Comparison of ENCODE assay signal across 8 cellular contexts in the genomic region with DNA sequence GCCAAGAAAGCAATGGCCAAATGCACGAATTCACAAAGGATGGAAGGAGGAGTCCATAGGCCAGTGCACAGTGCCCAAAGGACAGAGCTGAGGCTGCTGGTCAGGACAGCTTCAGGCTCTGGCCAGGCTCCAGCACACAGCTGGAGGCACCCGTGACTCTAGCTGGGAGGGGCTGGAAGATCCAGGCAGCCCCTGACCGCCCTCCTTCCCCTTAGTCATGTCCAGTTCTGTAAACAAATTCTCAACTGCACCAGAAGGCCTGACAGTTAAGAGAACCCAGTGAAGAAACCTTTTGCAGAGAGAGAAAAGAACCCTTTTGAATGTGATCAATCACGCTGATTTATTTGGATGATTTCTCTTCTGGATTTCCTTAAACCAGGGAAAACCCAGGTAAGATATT. TPM values are rescaled to one million over a fixed set of nuclear protein-coding genes. Genes with fewer than 3 reads are reported as not detected.
DNase-seq lines count a peak whose midpoint lies in the region; ATAC-seq, FAIRE-seq and TF ChIP-seq lines count a peak whose summit lies in the region.

No MANE protein-coding gene starts in this region.

- H3K4me1 ChIP-seq in CD8-positive, alpha-beta memory T cell (ENCODE audit: insufficient read depth, low read length), result no peaks in the 10 kb centered on the region
- peaks cover 32% of the 10 kb centered on the region for H3K4me1 ChIP-seq in SJCRH30
- H3K4me1 ChIP-seq in pancreas, result no peaks in the 10 kb centered on the region
- no peaks in the 10 kb centered on the region for H3K4me1 ChIP-seq in small intestine (ENCODE audit: control insufficient read depth in 2 of 2, insufficient read depth in 1 of 2, low read depth in 1 of 2, low read length in 1 of 2)

- no peaks in the 10 kb centered on the region for H3K9me3 Mint-ChIP-seq in CD8-positive, alpha-beta memory T cell
- no peaks in the 10 kb centered on the region for H3K9me3 Mint-ChIP-seq in activated naive CD4-positive, alpha-beta T cell treated with anti-CD3 and anti-CD28 coated beads, Interleukin-2, amount 10 ng/mL, durations not matched to agents 7 days and 5 days
- H3K9me3 Mint-ChIP-seq in activated CD8-positive, alpha-beta T cell treated with anti-CD3 and anti-CD28 coated beads, Interleukin-2, amount 10 ng/mL, durations not matched to agents 7 days and 5 days (ENCODE audit: insufficient read depth), result no peaks in the 10 kb centered on the region

- no peaks in the 10 kb centered on the region for H3K36me3 ChIP-seq in CD8-positive, alpha-beta memory T cell (ENCODE audit: insufficient read depth, low read length)
- no peaks in the 10 kb centered on the region for H3K36me3 ChIP-seq in SJCRH30
- no peaks in the 10 kb centered on the region for H3K36me3 ChIP-seq in pancreas
- H3K36me3 ChIP-seq in small intestine (ENCODE audit: control insufficient read depth in 2 of 2, insufficient read depth in 2 of 2, low read length in 2 of 2), result no peaks in the 10 kb centered on the region

- no peak overlapping the region for H3K4me3 Mint-ChIP-seq in CD8-positive, alpha-beta memory T cell
- H3K4me3 Mint-ChIP-seq in activated naive CD4-positive, alpha-beta T cell treated with anti-CD3 and anti-CD28 coated beads, Interleukin-2, amount 10 ng/mL, durations not matched to agents 7 days and 5 days, result no peak overlapping the region
- H3K4me3 Mint-ChIP-seq in activated CD8-positive, alpha-beta T cell treated with anti-CD3 and anti-CD28 coated beads, Interleukin-2, amount 10 ng/mL, durations not matched to agents 7 days and 5 days, result no peak overlapping the region

- H3K4me1 Mint-ChIP-seq in CD8-positive, alpha-beta memory T cell, result peaks cover 12 to 23% (median 17%) of the 10 kb centered on the region in 3 donors
- peaks cover 18% of the 10 kb centered on the region for H3K4me1 Mint-ChIP-seq in activated naive CD4-positive, alpha-beta T cell treated with anti-CD3 and anti-CD28 coated beads, Interleukin-2, amount 10 ng/mL, durations not matched to agents 7 days and 5 days
- H3K4me1 Mint-ChIP-seq in activated CD8-positive, alpha-beta T cell treated with anti-CD3 and anti-CD28 coated beads, Interleukin-2, amount 10 ng/mL, durations not matched to agents 7 days and 5 days (ENCODE audit: low read depth), result peaks cover 12% of the 10 kb centered on the region

- H3K27ac ChIP-seq in CD8-positive, alpha-beta memory T cell (ENCODE audit: low read depth, low read length), result peak overlapping the region; percentile 27
- H3K27ac ChIP-seq in SJCRH30 (no peak overlapping the region), pancreas (no peak overlapping the region), small intestine (ENCODE audit: low read depth in 1 of 2, low read length in 1 of 2) (peak overlapping the region in 1 of 2 donors; percentile 24)

- intact Hi-C loops in pancreas (cut with DNase I), result no loop called here

- peak in 3 of 4 donors; percentile 85 to 89 (median 86) for ATAC-seq in pancreas
- ATAC-seq in activated CD8-positive, alpha-beta T cell treated with anti-CD3 and anti-CD28 coated beads, Interleukin-2, amount 10 ng/mL, durations not matched to agents 7 days and 5 days, result no peak

- DNase-seq in CD8-positive, alpha-beta memory T cell, result no peak
- DNase-seq in SJCRH30, result peak; percentile 77 to 80
- DNase-seq in foreskin fibroblast, result peak; percentile 97 to 99
- DNase-seq in pancreas, result peak in 4 of 6 donors; percentile 13 to 63 (median 43)
- no peak for DNase-seq in activated naive CD4-positive, alpha-beta T cell treated with anti-CD3 and anti-CD28 coated beads, Interleukin-2, amount 10 ng/mL, durations not matched to agents 7 days and 5 days
- no peak for DNase-seq in NOMO-1 treated with DMSO at 0.1 percent for 48 hours (lab: John Stamatoyannopoulos, UW; ENCODE audit: unreplicated experiment)
- no peak for DNase-seq in activated CD8-positive, alpha-beta T cell treated with anti-CD3 and anti-CD28 coated beads, Interleukin-2, amount 10 ng/mL, durations not matched to agents 7 days and 5 days
- no peak for DNase-seq in small intestine

- H3K9me3 ChIP-seq in CD8-positive, alpha-beta memory T cell (ENCODE audit: low read length), result no peaks in the 10 kb centered on the region
- H3K9me3 ChIP-seq in SJCRH30 (replicated peaks) (no peaks in the 10 kb centered on the region), pancreas (no peaks in the 10 kb centered on the region), small intestine (ENCODE audit: control insufficient read depth, low read depth) (no peaks in the 10 kb centered on the region)

- POLR2A ChIA-PET in CD8-positive, alpha-beta memory T cell (lab: Charles Lee), result interaction anchor here (1.6 kb wide), 1 partner anchor 8 kb away, joined by 7 read pairs; a partner anchor contains a TSS
- POLR2A ChIA-PET in activated CD8-positive, alpha-beta T cell treated with anti-CD3 and anti-CD28 coated beads, Interleukin-2, amount 10 ng/mL, durations not matched to agents 7 days and 5 days (lab: Charles Lee), result interaction anchor here (0.5 to 1.4 kb wide), 3 partner anchors 17 to 83 kb away, joined by 3 read pairs; a partner anchor contains a TSS

- no peak overlapping the region for H3K27ac Mint-ChIP-seq in CD8-positive, alpha-beta memory T cell
- H3K27ac Mint-ChIP-seq in activated naive CD4-positive, alpha-beta T cell treated with anti-CD3 and anti-CD28 coated beads, Interleukin-2, amount 10 ng/mL, durations not matched to agents 7 days and 5 days, result no peak overlapping the region
- H3K27ac Mint-ChIP-seq in activated CD8-positive, alpha-beta T cell treated with anti-CD3 and anti-CD28 coated beads, Interleukin-2, amount 10 ng/mL, durations not matched to agents 7 days and 5 days, result no peak overlapping the region

- no peak overlapping the region for H3K4me3 ChIP-seq in CD8-positive, alpha-beta memory T cell (ENCODE audit: low read length)
- H3K4me3 ChIP-seq in SJCRH30, result no peak overlapping the region
- peak overlapping the region; percentile 14 to 29 for H3K4me3 ChIP-seq in foreskin fibroblast (ENCODE audit: low read depth in 1 of 2, low read length in 2 of 2)
- H3K4me3 ChIP-seq in pancreas, result no peak overlapping the region
- no peak overlapping the region for H3K4me3 ChIP-seq in small intestine (ENCODE audit: low read depth in 1 of 2, low read length in 2 of 2)

- peaks cover 0 to 4% of the 10 kb centered on the region in 2 donors for H3K27me3 Mint-ChIP-seq in CD8-positive, alpha-beta memory T cell
- H3K27me3 Mint-ChIP-seq in activated naive CD4-positive, alpha-beta T cell treated with anti-CD3 and anti-CD28 coated beads, Interleukin-2, amount 10 ng/mL, durations not matched to agents 7 days and 5 days, result peaks cover 59% of the 10 kb centered on the region
- H3K27me3 Mint-ChIP-seq in activated CD8-positive, alpha-beta T cell treated with anti-CD3 and anti-CD28 coated beads, Interleukin-2, amount 10 ng/mL, durations not matched to agents 7 days and 5 days (ENCODE audit: low read depth), result peaks cover 21% of the 10 kb centered on the region

- FAIRE-seq in pancreas (lab: Jason Lieb, UNC) (no peak), small intestine (lab: Jason Lieb, UNC) (no peak)

- no peaks in the 10 kb centered on the region for H3K27me3 ChIP-seq in CD8-positive, alpha-beta memory T cell (ENCODE audit: insufficient read depth, low read length, poor library complexity, severe bottlenecking)
- H3K27me3 ChIP-seq in SJCRH30 (no peaks in the 10 kb centered on the region), pancreas (no peaks in the 10 kb centered on the region), small intestine (ENCODE audit: control insufficient read depth in 2 of 2, insufficient read depth in 2 of 2, low read length in 2 of 2) (no peaks in the 10 kb centered on the region)

- H3K36me3 Mint-ChIP-seq in CD8-positive, alpha-beta memory T cell, result no peaks in the 10 kb centered on the region
- no peaks in the 10 kb centered on the region for H3K36me3 Mint-ChIP-seq in activated naive CD4-positive, alpha-beta T cell treated with anti-CD3 and anti-CD28 coated beads, Interleukin-2, amount 10 ng/mL, durations not matched to agents 7 days and 5 days
- no peaks in the 10 kb centered on the region for H3K36me3 Mint-ChIP-seq in activated CD8-positive, alpha-beta T cell treated with anti-CD3 and anti-CD28 coated beads, Interleukin-2, amount 10 ng/mL, durations not matched to agents 7 days and 5 days (ENCODE audit: low read depth)

- CTCF ChIA-PET in CD8-positive, alpha-beta memory T cell (lab: Charles Lee), result no interaction called here
- CTCF ChIA-PET in activated naive CD4-positive, alpha-beta T cell treated with anti-CD3 and anti-CD28 coated beads, Interleukin-2, amount 10 ng/mL, durations not matched to agents 7 days and 5 days (lab: Charles Lee), result interaction anchor here (1.3 kb wide), 1 partner anchor 132 kb away, joined by 3 read pairs; no protein-coding TSS in a partner anchor
- CTCF ChIA-PET in activated CD8-positive, alpha-beta T cell treated with anti-CD3 and anti-CD28 coated beads, Interleukin-2, amount 10 ng/mL, durations not matched to agents 7 days and 5 days (lab: Charles Lee), result interaction anchor here (0.9 kb wide), 1 partner anchor 10 kb away, joined by 4 read pairs; no protein-coding TSS in a partner anchor

- WGBS in pancreas, 2 donors, result 44 to 52% methylated on average over 4 of the region's 4 CpGs
- WGBS in small intestine, 3 donors, result 45 to 54% (median 51%) methylated on average over 4 of the region's 4 CpGs

- TF ChIP-seq CTCF in foreskin fibroblast (IDR thresholded peaks at IDR 0.05; ENCODE audit: low read depth, low read length), result no peak
- TF ChIP-seq CTCF in pancreas (IDR thresholded peaks at IDR 0.05), result no peak

RNA-seq across cellular contexts. Expression of a gene that starts 7.7 kb away (rescaled TPM):
- total RNA-seq in CD8-positive, alpha-beta memory T cell, result 100 to 1,000 TPM; 560 to 565 TPM
- polyA plus RNA-seq in CD8-positive, alpha-beta memory T cell, result 358 TPM
- 516 and 523 TPM in 2 replicates for total RNA-seq in SJCRH30 (2014; rRNA removed; shearing (Covaris generic))
- total RNA-seq in pancreas, result 100 to 1,000 TPM; 127 to 170 (median 161) TPM
- polyA plus RNA-seq in pancreas (100 to 1,000 TPM in 1 of 2 donors, 10 to 100 TPM in 1; 70.1 to 131 TPM), small intestine (100 to 1,000 TPM; 123 to 215 (median 138) TPM)
- 100 to 1,000 TPM; 292 to 315 TPM for total RNA-seq in activated CD8-positive, alpha-beta T cell treated with anti-CD3 and anti-CD28 coated beads, Interleukin-2, amount 10 ng/mL, durations not matched to agents 7 days and 5 days

Comparison
In these comparisons a context has a peak if more than half of its experiments do, and no peak if none do; other contexts are left out.
1. DNase-seq: peak in SJCRH30 (2 of 2), foreskin fibroblast (2 of 2) and pancreas (4 of 6); none in CD8-positive, alpha-beta memory T cell (0 of 5), activated naive CD4-positive, alpha-beta T cell treated with anti-CD3 and anti-CD28 coated beads, Interleukin-2, amount 10 ng/mL, durations not matched to agents 7 days and 5 days (single experiment), NOMO-1 treated with DMSO at 0.1 percent for 48 hours (single experiment), activated CD8-positive, alpha-beta T cell treated with anti-CD3 and anti-CD28 coated beads, Interleukin-2, amount 10 ng/mL, durations not matched to agents 7 days and 5 days (single experiment) and small intestine (single experiment).
2. H3K4me3 ChIP-seq: peak in foreskin fibroblast (2 of 2); none in CD8-positive, alpha-beta memory T cell (single experiment), SJCRH30 (single experiment), pancreas (0 of 4) and small intestine (0 of 2).